In genomic region chr1:162185299-162185698, GRCh38 we compare ENCODE assay signal across 1 cellular context.
TF ChIP-seq lines count a peak whose summit lies in the region.

No MANE protein-coding gene starts in this region.

TF ChIP-seq in K562, 482 proteins besides CTCF, POLR2A, EP300 and RAD21 (continued from another document and continues in another):
- no peak for TF ChIP-seq NR0B1 (IDR thresholded peaks at IDR 0.05; ENCODE audit: partially characterized antibody)
- no peak for TF ChIP-seq RBM22 (IDR thresholded peaks at IDR 0.05; ENCODE audit: low read depth, low read length, poor library complexity, severe bottlenecking)
- peak; percentile 40; the same call in 1 of the 2 replicates for TF ChIP-seq CBFA2T2 (conservative IDR thresholded peaks at IDR 0.05)
- TF ChIP-seq TCF7L2 (IDR thresholded peaks at IDR 0.05; ENCODE audit: low read depth, low read length), result no peak
- no peak for TF ChIP-seq GABPB2 (CRISPR knock-in tag; conservative IDR thresholded peaks at IDR 0.05)
- no peak for TF ChIP-seq CREBBP (IDR thresholded peaks at IDR 0.05; ENCODE audit: low read depth, low read length)
- TF ChIP-seq DDX20 (tag; IDR thresholded peaks at IDR 0.05; ENCODE audit: low read depth), result no peak
- TF ChIP-seq ZNF551 (CRISPR knock-in tag; IDR thresholded peaks at IDR 0.05), result no peak
- TF ChIP-seq E2F5 (CRISPR knock-in tag; IDR thresholded peaks at IDR 0.05), result no peak
- no peak for TF ChIP-seq POLR2AphosphoS2 (IDR thresholded peaks at IDR 0.05; ENCODE audit: low read length)
- no peak for TF ChIP-seq ZNF224 (CRISPR knock-in tag; IDR thresholded peaks at IDR 0.05)
- no peak for TF ChIP-seq E2F6 (IDR thresholded peaks at IDR 0.05; ENCODE audit: borderline replicate concordance in 1 of 2, extremely low read depth in 1 of 2, insufficient read depth in 1 of 2, insufficient read length in 1 of 2, low read depth in 1 of 2, low read length in 1 of 2, poor library complexity in 1 of 2, severe bottlenecking in 1 of 2)
- TF ChIP-seq GATAD2B (IDR thresholded peaks at IDR 0.05; ENCODE audit: borderline replicate concordance), result no peak
- TF ChIP-seq ZNF280B (CRISPR knock-in tag; IDR thresholded peaks at IDR 0.05), result no peak
- TF ChIP-seq GTF2F1 (IDR thresholded peaks at IDR 0.05; ENCODE audit: low read depth, low read length), result no peak
- TF ChIP-seq TAL1 (IDR thresholded peaks at IDR 0.05), result 0 out of 2 replicates have a peak, but pooled peaks have one; percentile 13
- TF ChIP-seq MAFF (IDR thresholded peaks at IDR 0.05; ENCODE audit: low read length), result peak; percentile 98
- TF ChIP-seq ARHGAP35 (IDR thresholded peaks at IDR 0.05; ENCODE audit: partially characterized antibody), result no peak
- no peak for TF ChIP-seq DLX4 (CRISPR knock-in tag; IDR thresholded peaks at IDR 0.05)
- no peak for TF ChIP-seq POLR2G (IDR thresholded peaks at IDR 0.05; ENCODE audit: low read depth, low read length)
- TF ChIP-seq E4F1 (CRISPR knock-in tag; IDR thresholded peaks at IDR 0.05; ENCODE audit: borderline replicate concordance), result no peak
- no peak for TF ChIP-seq ZNF197 (CRISPR knock-in tag; IDR thresholded peaks at IDR 0.05; ENCODE audit: low read depth)
- no peak for TF ChIP-seq ELF2 (CRISPR knock-in tag; IDR thresholded peaks at IDR 0.05)
- TF ChIP-seq IRF9 (tag; IDR thresholded peaks at IDR 0.05), result no peak
- TF ChIP-seq NFYB (IDR thresholded peaks at IDR 0.05; ENCODE audit: extremely low read depth, insufficient read length), result no peak
- TF ChIP-seq TCF3 (CRISPR knock-in tag; IDR thresholded peaks at IDR 0.05), result peak; percentile 81
- TF ChIP-seq ZNF592 (IDR thresholded peaks at IDR 0.05), result no peak
- peak; percentile 24; the same call in 1 of the 2 replicates for TF ChIP-seq RNF2 (IDR thresholded peaks at IDR 0.05)
- no peak for TF ChIP-seq SRSF7 (optimal IDR thresholded peaks at IDR 0.05; ENCODE audit: low read depth, low read length)
- no peak for TF ChIP-seq TAF1 (IDR thresholded peaks at IDR 0.05; ENCODE audit: control insufficient read depth, extremely low read depth, insufficient read depth, low read length, severe bottlenecking)
- no peak for TF ChIP-seq GTF2B (IDR thresholded peaks at IDR 0.05; ENCODE audit: extremely low read depth, insufficient read length)
- TF ChIP-seq ZEB2 (IDR thresholded peaks at IDR 0.05), result no peak
- no peak for TF ChIP-seq MXD1 (CRISPR knock-in tag; IDR thresholded peaks at IDR 0.05; ENCODE audit: borderline replicate concordance, poor library complexity, severe bottlenecking)
- no peak for TF ChIP-seq BDP1 (IDR thresholded peaks at IDR 0.05; ENCODE audit: insufficient read depth, insufficient read length)
- no peak for TF ChIP-seq RBFOX2 (IDR thresholded peaks at IDR 0.05; ENCODE audit: low read depth, low read length)
- no peak for TF ChIP-seq ELF1 (tag; IDR thresholded peaks at IDR 0.05)
- no peak for TF ChIP-seq PRDM10 (IDR thresholded peaks at IDR 0.05; ENCODE audit: partially characterized antibody)
- peak; percentile 34; the same call in 1 of the 2 replicates for TF ChIP-seq GATA2 (CRISPR knock-in tag; IDR thresholded peaks at IDR 0.05)
- TF ChIP-seq NR2F6 (CRISPR knock-in tag; IDR thresholded peaks at IDR 0.05), result no peak
- TF ChIP-seq HSF4 (CRISPR knock-in tag; IDR thresholded peaks at IDR 0.05; ENCODE audit: borderline replicate concordance), result no peak
- TF ChIP-seq YY1 (IDR thresholded peaks at IDR 0.05; ENCODE audit: borderline replicate concordance in 1 of 3, control insufficient read depth in 1 of 3, extremely low read depth in 1 of 3, insufficient read depth in 3 of 3, insufficient read length in 1 of 3, insufficient replicate concordance in 2 of 3, low read depth in 1 of 3, low read length in 2 of 3), result no peak
- no peak for TF ChIP-seq ZNF146 (CRISPR knock-in tag; IDR thresholded peaks at IDR 0.05; ENCODE audit: unreplicated experiment)
- 0 out of 2 replicates have a peak, but pooled peaks have one; percentile 32 for TF ChIP-seq ZNF584 (CRISPR knock-in tag; IDR thresholded peaks at IDR 0.05; ENCODE audit: low read depth)
- TF ChIP-seq ATF7 (IDR thresholded peaks at IDR 0.05), result no peak
- peak; percentile 98 for TF ChIP-seq ZNF316 (IDR thresholded peaks at IDR 0.05)
- TF ChIP-seq C11orf30 (IDR thresholded peaks at IDR 0.05; ENCODE audit: low read depth), result peak; percentile 97
- TF ChIP-seq SAFB2 (IDR thresholded peaks at IDR 0.05; ENCODE audit: borderline replicate concordance, low read depth, low read length, severe bottlenecking), result no peak
- no peak for TF ChIP-seq RFX5 (IDR thresholded peaks at IDR 0.05; ENCODE audit: low read depth, low read length)
- no peak for TF ChIP-seq COPS2 (conservative IDR thresholded peaks at IDR 0.05)
